In the genomic region with DNA sequence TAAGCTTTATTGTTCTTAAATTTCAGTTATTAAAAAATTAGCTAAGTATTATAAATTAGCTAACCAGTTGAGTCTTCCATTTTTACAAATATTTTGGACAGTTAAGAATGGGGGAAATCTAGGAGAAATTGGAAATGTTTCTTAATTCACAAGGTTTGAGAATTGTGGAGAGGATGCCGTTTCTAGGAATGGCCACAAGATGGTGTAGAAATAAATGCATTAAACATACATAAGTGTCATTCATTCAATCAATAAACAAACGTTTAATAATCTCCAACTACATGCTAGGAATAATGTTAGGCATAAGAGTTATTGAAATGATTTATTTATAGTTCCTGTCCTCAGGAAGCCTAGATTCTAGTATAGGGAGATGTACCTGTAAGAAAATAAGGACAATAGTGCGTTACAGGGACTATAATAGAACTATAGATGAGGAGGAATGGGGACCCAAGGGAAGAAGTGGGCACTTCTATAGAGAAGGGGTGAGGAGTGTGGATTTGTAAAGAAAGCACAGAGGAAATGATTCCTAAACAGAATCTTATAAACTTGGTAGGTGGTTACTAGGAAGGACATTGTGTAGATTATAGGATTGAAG, we compare ENCODE assay signal across 11 cellular contexts.
DNase-seq lines count a peak whose midpoint lies in the region; ATAC-seq and TF ChIP-seq lines count a peak whose summit lies in the region.
"Had no signal": no experiment of that assay in that cellular context is flagged by ENCODE, and none has a peak within 500 bp of the region (broad histone marks: within the 10 kb centered on the region; RNA-seq: fewer than 3 reads in every experiment).

No MANE protein-coding gene starts in this region.

- no peak for ATAC-seq in activated CD8-positive, alpha-beta T cell treated with anti-CD3 and anti-CD28 coated beads for 36 hours
- ATAC-seq in activated CD8-positive, alpha-beta T cell treated with anti-CD3 and anti-CD28 coated beads, Interleukin-2, amount 10 ng/mL, durations not matched to agents 7 days and 5 days = no peak
- no peak for ATAC-seq in RWPE2 (ENCODE audit: low read depth)
- no peak for ATAC-seq in stimulated activated naive B cell treated with anti-CD40 and anti-IgM and Interleukin-4, amounts not matched to agents 10 μg/mL and 1 μg/mL and 100 μg/mL, for 72 hours (replicated peaks)
- ATAC-seq: activated naive CD4-positive, alpha-beta T cell treated with anti-CD3 and anti-CD28 coated beads, Interleukin-2, amount 50 U/mL, for 72 hours had no signal

- CTCF ChIA-PET in activated CD8-positive, alpha-beta T cell treated with anti-CD3 and anti-CD28 coated beads for 36 hours (lab: Charles Lee) = interaction anchor here (1.5 kb wide), 1 partner anchor 85 kb away, joined by 8 read pairs; no protein-coding TSS in a partner anchor
- CTCF ChIA-PET in activated CD8-positive, alpha-beta T cell treated with anti-CD3 and anti-CD28 coated beads, Interleukin-2, amount 10 ng/mL, durations not matched to agents 7 days and 5 days (lab: Charles Lee) = no interaction called here

- H3K27me3 ChIP-seq in RWPE2 (ENCODE audit: insufficient read depth, poor library complexity, severe bottlenecking) = no peaks in the 10 kb centered on the region

- H3K36me3 ChIP-seq in RWPE2 (ENCODE audit: low read depth) = no peaks in the 10 kb centered on the region

- no peak overlapping the region for H3K27ac Mint-ChIP-seq in activated CD8-positive, alpha-beta T cell treated with anti-CD3 and anti-CD28 coated beads for 36 hours
- H3K27ac Mint-ChIP-seq in activated CD8-positive, alpha-beta T cell treated with anti-CD3 and anti-CD28 coated beads, Interleukin-2, amount 10 ng/mL, durations not matched to agents 7 days and 5 days = no peak overlapping the region
- no peak overlapping the region for H3K27ac Mint-ChIP-seq in stimulated activated naive B cell treated with anti-CD40 and anti-IgM and Interleukin-4, amounts not matched to agents 10 μg/mL and 1 μg/mL and 100 μg/mL, for 72 hours
- H3K27ac Mint-ChIP-seq: activated naive CD4-positive, alpha-beta T cell treated with anti-CD3 and anti-CD28 coated beads, Interleukin-2, amount 50 U/mL, for 72 hours; stimulated activated naive CD8-positive, alpha-beta T cell treated with anti-CD3 and anti-CD28 coated beads, Interleukin-15, Interleukin-2, amounts not matched to agents 100 ng/mL and 50 ng/mL, for 24 hours had no signal

- H3K4me1 Mint-ChIP-seq in activated CD8-positive, alpha-beta T cell treated with anti-CD3 and anti-CD28 coated beads for 36 hours (ENCODE audit: low read depth) = no peaks in the 10 kb centered on the region
- no peaks in the 10 kb centered on the region for H3K4me1 Mint-ChIP-seq in activated CD8-positive, alpha-beta T cell treated with anti-CD3 and anti-CD28 coated beads, Interleukin-2, amount 10 ng/mL, durations not matched to agents 7 days and 5 days (ENCODE audit: low read depth)
- no peaks in the 10 kb centered on the region for H3K4me1 Mint-ChIP-seq in stimulated activated naive B cell treated with anti-CD40 and anti-IgM and Interleukin-4, amounts not matched to agents 10 μg/mL and 1 μg/mL and 100 μg/mL, for 72 hours

- H3K27ac ChIP-seq in RWPE2 (ENCODE audit: poor library complexity, severe bottlenecking) = no peak overlapping the region
- H3K27ac ChIP-seq in temporal lobe (ENCODE audit: low read depth, low read length) = peak overlapping the region; percentile 84

- peaks cover 6% of the 10 kb centered on the region for H3K27me3 Mint-ChIP-seq in activated CD8-positive, alpha-beta T cell treated with anti-CD3 and anti-CD28 coated beads for 36 hours
- H3K27me3 Mint-ChIP-seq in activated CD8-positive, alpha-beta T cell treated with anti-CD3 and anti-CD28 coated beads, Interleukin-2, amount 10 ng/mL, durations not matched to agents 7 days and 5 days (ENCODE audit: low read depth) = peaks cover 5% of the 10 kb centered on the region
- H3K27me3 Mint-ChIP-seq in stimulated activated naive B cell treated with anti-CD40 and anti-IgM and Interleukin-4, amounts not matched to agents 10 μg/mL and 1 μg/mL and 100 μg/mL, for 72 hours = peaks cover 0 to 8% of the 10 kb centered on the region in 2 donors

- H3K4me1 ChIP-seq in RWPE2 (ENCODE audit: insufficient read depth, poor library complexity, severe bottlenecking) = peaks cover 16% of the 10 kb centered on the region

- H3K9me3 ChIP-seq in RWPE2 (ENCODE audit: severe bottlenecking) = no peaks in the 10 kb centered on the region

- H3K4me3 Mint-ChIP-seq in activated CD8-positive, alpha-beta T cell treated with anti-CD3 and anti-CD28 coated beads for 36 hours = no peak overlapping the region
- H3K4me3 Mint-ChIP-seq in activated CD8-positive, alpha-beta T cell treated with anti-CD3 and anti-CD28 coated beads, Interleukin-2, amount 10 ng/mL, durations not matched to agents 7 days and 5 days = no peak overlapping the region
- H3K4me3 Mint-ChIP-seq in stimulated activated naive B cell treated with anti-CD40 and anti-IgM and Interleukin-4, amounts not matched to agents 10 μg/mL and 1 μg/mL and 100 μg/mL, for 72 hours = no peak overlapping the region
- H3K4me3 Mint-ChIP-seq: stimulated activated naive CD8-positive, alpha-beta T cell treated with anti-CD3 and anti-CD28 coated beads, Interleukin-15, Interleukin-2, amounts not matched to agents 100 ng/mL and 50 ng/mL, for 24 hours had no signal

- POLR2A ChIA-PET in activated CD8-positive, alpha-beta T cell treated with anti-CD3 and anti-CD28 coated beads for 36 hours (lab: Charles Lee) = no interaction called here
- POLR2A ChIA-PET in activated CD8-positive, alpha-beta T cell treated with anti-CD3 and anti-CD28 coated beads, Interleukin-2, amount 10 ng/mL, durations not matched to agents 7 days and 5 days (lab: Charles Lee) = no interaction called here

- no peaks in the 10 kb centered on the region for H3K9me3 Mint-ChIP-seq in activated CD8-positive, alpha-beta T cell treated with anti-CD3 and anti-CD28 coated beads for 36 hours
- H3K9me3 Mint-ChIP-seq in activated CD8-positive, alpha-beta T cell treated with anti-CD3 and anti-CD28 coated beads, Interleukin-2, amount 10 ng/mL, durations not matched to agents 7 days and 5 days (ENCODE audit: insufficient read depth) = no peaks in the 10 kb centered on the region
- peaks cover 2 to 3% of the 10 kb centered on the region in 2 donors for H3K9me3 Mint-ChIP-seq in stimulated activated naive B cell treated with anti-CD40 and anti-IgM and Interleukin-4, amounts not matched to agents 10 μg/mL and 1 μg/mL and 100 μg/mL, for 72 hours

- DNase-seq in activated CD8-positive, alpha-beta T cell treated with anti-CD3 and anti-CD28 coated beads for 36 hours = no peak
- no peak for DNase-seq in activated CD8-positive, alpha-beta T cell treated with anti-CD3 and anti-CD28 coated beads, Interleukin-2, amount 10 ng/mL, durations not matched to agents 7 days and 5 days
- DNase-seq in RWPE2 (ENCODE audit: low spot score) (no peak), foreskin fibroblast (peak in 1 of 2 donors; percentile 45), GDM1 (lab: John Stamatoyannopoulos, UW) (no peak)
- no peak for DNase-seq in stimulated activated naive B cell treated with anti-CD40 and anti-IgM and Interleukin-4, amounts not matched to agents 10 μg/mL and 1 μg/mL and 100 μg/mL, for 72 hours
- DNase-seq in stimulated activated CD8-positive, alpha-beta memory T cell treated with anti-CD3 and anti-CD28 coated beads, Interleukin-4, amount 100 ng/mL, for 48 hours = no peak
- DNase-seq: NCI-H446 treated with DMSO at 0.1 percent for 48 hours had no signal

- intact Hi-C loops in activated CD8-positive, alpha-beta T cell treated with anti-CD3 and anti-CD28 coated beads for 36 hours (cut with micrococcal nuclease) = no loop called here

- H3K36me3 Mint-ChIP-seq in activated CD8-positive, alpha-beta T cell treated with anti-CD3 and anti-CD28 coated beads for 36 hours (ENCODE audit: low read depth) = no peaks in the 10 kb centered on the region
- no peaks in the 10 kb centered on the region for H3K36me3 Mint-ChIP-seq in activated CD8-positive, alpha-beta T cell treated with anti-CD3 and anti-CD28 coated beads, Interleukin-2, amount 10 ng/mL, durations not matched to agents 7 days and 5 days (ENCODE audit: low read depth)
- no peaks in the 10 kb centered on the region for H3K36me3 Mint-ChIP-seq in stimulated activated naive B cell treated with anti-CD40 and anti-IgM and Interleukin-4, amounts not matched to agents 10 μg/mL and 1 μg/mL and 100 μg/mL, for 72 hours

- no peak overlapping the region for H3K4me3 ChIP-seq in RWPE2 (ENCODE audit: severe bottlenecking)
- H3K4me3 ChIP-seq in foreskin fibroblast (ENCODE audit: low read depth in 1 of 2, low read length in 2 of 2) = no peak overlapping the region

- TF ChIP-seq CTCF in activated CD8-positive, alpha-beta T cell treated with anti-CD3 and anti-CD28 coated beads for 36 hours (IDR thresholded peaks at IDR 0.05) = peak; percentile 24
- TF ChIP-seq CTCF in RWPE2 (IDR thresholded peaks at IDR 0.05; ENCODE audit: poor library complexity, severe bottlenecking) (peak; percentile 75), foreskin fibroblast (IDR thresholded peaks at IDR 0.05; ENCODE audit: low read depth, low read length) (peak; percentile 32)

Comparison
In these comparisons a context has a peak if more than half of its experiments do, and no peak if none do; other contexts are left out.
1. CTCF ChIP-seq: peak in every context shown above with its lines; median percentile 75 in RWPE2; 32 in foreskin fibroblast; 24 in activated CD8-positive, alpha-beta T cell treated with anti-CD3 and anti-CD28 coated beads for 36 hours.